Comparison of ENCODE assay signal across 11 cellular contexts in the genomic region with DNA sequence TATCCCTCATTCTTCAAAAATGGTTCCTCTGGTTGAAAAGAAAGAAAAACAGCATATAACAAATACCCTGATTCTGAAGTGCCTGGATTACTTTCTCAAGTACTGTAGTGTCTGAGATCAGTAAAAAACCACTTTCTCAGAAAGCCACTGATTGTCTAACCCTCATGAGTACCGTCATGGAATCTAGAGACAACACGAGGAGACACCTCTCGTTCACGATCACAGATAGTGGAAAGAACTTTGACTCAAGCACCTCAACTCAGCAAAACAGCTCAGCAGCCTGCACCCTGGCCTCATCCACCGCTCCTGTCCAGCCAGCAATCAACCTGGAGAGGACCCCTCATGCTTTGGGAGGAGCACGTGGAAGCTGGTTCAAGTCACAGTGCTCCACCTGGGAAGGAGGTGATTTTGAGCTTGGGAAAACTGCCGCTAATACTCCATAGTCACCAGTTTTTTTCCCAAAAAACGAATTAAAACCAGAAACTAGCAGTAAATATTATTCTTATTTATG. TPM values are rescaled to one million over a fixed set of nuclear protein-coding genes. Genes with fewer than 3 reads are reported as not detected.
DNase-seq lines count a peak whose midpoint lies in the region; ATAC-seq, FAIRE-seq and TF ChIP-seq lines count a peak whose summit lies in the region.
"Had no signal": no experiment of that assay in that cellular context is flagged by ENCODE, and none has a peak within 500 bp of the region (broad histone marks: within the 10 kb centered on the region; RNA-seq: fewer than 3 reads in every experiment).

No MANE protein-coding gene starts in this region.

- H3K4me2 ChIP-seq in GM23338 = no peak overlapping the region

- no peak for ATAC-seq in GM23338
- ATAC-seq: psoas muscle had no signal

- no peak overlapping the region for H3K4me3 Mint-ChIP-seq in GM23338
- H3K4me3 Mint-ChIP-seq in activated CD4-positive, alpha-beta memory T cell treated with anti-CD3 and anti-CD28 coated beads for 36 hours = peak overlapping the region; percentile 82
- peak overlapping the region; percentile 5 for H3K4me3 Mint-ChIP-seq in dendritic cell treated with granulocyte-macrophage colony-stimulating factor and Interleukin-4, amounts not matched to agents 40 ng/mL and 50 ng/mL, for 4 days
- no peak overlapping the region for H3K4me3 Mint-ChIP-seq in osteocyte (ENCODE audit: unreplicated experiment)

- DNase-seq in GM23338 (ENCODE audit: low spot score) (no peak), osteocyte (ENCODE audit: extremely low spot score, unreplicated experiment) (no peak), RCC 7860 (ENCODE audit: low spot score) (no peak), dermis blood vessel endothelial cell (no peak), hypothalamus (lab: John Stamatoyannopoulos, UW) (no peak)
- DNase-seq in activated CD4-positive, alpha-beta memory T cell treated with anti-CD3 and anti-CD28 coated beads for 36 hours = peak; percentile 76
- DNase-seq in stimulated activated CD8-positive, alpha-beta memory T cell treated with anti-CD3 and anti-CD28 coated beads, Interleukin-12 subunit alpha, Interleukin-12 subunit beta, amount 100 ng/mL, for 24 hours (ENCODE audit: extremely low read depth) = peak; percentile 35
- DNase-seq: NCI-H1694, psoas muscle had no signal

- no peaks in the 10 kb centered on the region for H3K27me3 ChIP-seq in GM23338 (ENCODE audit: insufficient read depth)
- H3K27me3 ChIP-seq: cardiac muscle cell had no signal

- no peaks in the 10 kb centered on the region for H3F3A ChIP-seq in GM23338 (replicated peaks; ENCODE audit: low read depth)

- H3K9me2 ChIP-seq in GM23338 (ENCODE audit: insufficient read depth) = no peaks in the 10 kb centered on the region

- POLR2A ChIA-PET in activated CD4-positive, alpha-beta memory T cell treated with anti-CD3 and anti-CD28 coated beads for 36 hours (lab: Charles Lee) = interaction anchor here (0.6 to 1.7 kb wide), 8 partner anchors 9 to 96 kb away, joined by 3 to 7 read pairs (median 4); no protein-coding TSS in a partner anchor

- H3K9me3 Mint-ChIP-seq in GM23338 (no peaks in the 10 kb centered on the region), osteocyte (ENCODE audit: unreplicated experiment) (no peaks in the 10 kb centered on the region)
- H3K9me3 Mint-ChIP-seq in activated CD4-positive, alpha-beta memory T cell treated with anti-CD3 and anti-CD28 coated beads for 36 hours = no peaks in the 10 kb centered on the region
- no peaks in the 10 kb centered on the region for H3K9me3 Mint-ChIP-seq in dendritic cell treated with granulocyte-macrophage colony-stimulating factor and Interleukin-4, amounts not matched to agents 40 ng/mL and 50 ng/mL, for 4 days

- no peak overlapping the region for H3K27ac ChIP-seq in GM23338 (ENCODE audit: low read depth)
- H3K27ac ChIP-seq: cardiac muscle cell, psoas muscle had no signal

- intact Hi-C loops in activated CD4-positive, alpha-beta memory T cell treated with anti-CD3 and anti-CD28 coated beads for 36 hours (cut with micrococcal nuclease) = loop anchor here (2.0 to 10.0 kb wide), 7 partner anchors 18 to 1562 kb away; partner anchors contain the start of gene CD164
- intact Hi-C loops in dendritic cell treated with granulocyte-macrophage colony-stimulating factor and Interleukin-4, amounts not matched to agents 40 ng/mL and 50 ng/mL, for 4 days (cut with micrococcal nuclease) = no loop called here

- H3K79me2 ChIP-seq in GM23338 (replicated peaks; ENCODE audit: insufficient read depth) = no peaks in the 10 kb centered on the region

- H3K36me3 ChIP-seq in GM23338 (ENCODE audit: insufficient read depth) = no peaks in the 10 kb centered on the region
- H3K36me3 ChIP-seq: cardiac muscle cell had no signal

- CTCF ChIA-PET in activated CD4-positive, alpha-beta memory T cell treated with anti-CD3 and anti-CD28 coated beads for 36 hours (lab: Charles Lee) = interaction anchor here (0.6 to 4.4 kb wide), 9 partner anchors 16 to 1302 kb away, joined by 3 to 55 read pairs (median 5); no protein-coding TSS in a partner anchor

- H3K27ac Mint-ChIP-seq in GM23338 (no peak overlapping the region), osteocyte (ENCODE audit: unreplicated experiment) (no peak overlapping the region)
- peak overlapping the region; percentile 95 for H3K27ac Mint-ChIP-seq in activated CD4-positive, alpha-beta memory T cell treated with anti-CD3 and anti-CD28 coated beads for 36 hours
- no peak overlapping the region for H3K27ac Mint-ChIP-seq in dendritic cell treated with granulocyte-macrophage colony-stimulating factor and Interleukin-4, amounts not matched to agents 40 ng/mL and 50 ng/mL, for 4 days

- peaks cover 19% of the 10 kb centered on the region for H3K4me1 Mint-ChIP-seq in GM23338
- H3K4me1 Mint-ChIP-seq in activated CD4-positive, alpha-beta memory T cell treated with anti-CD3 and anti-CD28 coated beads for 36 hours (ENCODE audit: low read depth) = peaks cover 64% of the 10 kb centered on the region
- peaks cover 20% of the 10 kb centered on the region for H3K4me1 Mint-ChIP-seq in dendritic cell treated with granulocyte-macrophage colony-stimulating factor and Interleukin-4, amounts not matched to agents 40 ng/mL and 50 ng/mL, for 4 days (ENCODE audit: low read depth)
- H3K4me1 Mint-ChIP-seq in osteocyte (ENCODE audit: unreplicated experiment) = peaks cover 45% of the 10 kb centered on the region

- H4K20me1 ChIP-seq in GM23338 (replicated peaks; ENCODE audit: insufficient read depth) = no peaks in the 10 kb centered on the region

- no peak for FAIRE-seq in RCC 7860 (lab: Jason Lieb, UNC)

- no peaks in the 10 kb centered on the region for H3K36me3 Mint-ChIP-seq in GM23338 (ENCODE audit: low read depth)
- no peaks in the 10 kb centered on the region for H3K36me3 Mint-ChIP-seq in activated CD4-positive, alpha-beta memory T cell treated with anti-CD3 and anti-CD28 coated beads for 36 hours
- no peaks in the 10 kb centered on the region for H3K36me3 Mint-ChIP-seq in dendritic cell treated with granulocyte-macrophage colony-stimulating factor and Interleukin-4, amounts not matched to agents 40 ng/mL and 50 ng/mL, for 4 days (ENCODE audit: low read depth)
- no peaks in the 10 kb centered on the region for H3K36me3 Mint-ChIP-seq in osteocyte (ENCODE audit: unreplicated experiment)

- no peak for TF ChIP-seq CTCF in GM23338 (conservative IDR thresholded peaks at IDR 0.05; ENCODE audit: low read depth in 2 of 2)
- TF ChIP-seq CTCF in osteocyte (IDR thresholded peaks at IDR 0.05) = no peak

- no peaks in the 10 kb centered on the region; the same call in 1 of the 2 replicates for H3K4me1 ChIP-seq in GM23338 (ENCODE audit: insufficient read depth)

- H3K27me3 Mint-ChIP-seq in GM23338 (ENCODE audit: insufficient read depth, low read depth, poor library complexity) (peaks cover 3% of the 10 kb centered on the region), osteocyte (ENCODE audit: unreplicated experiment) (peaks cover 12% of the 10 kb centered on the region)
- H3K27me3 Mint-ChIP-seq in activated CD4-positive, alpha-beta memory T cell treated with anti-CD3 and anti-CD28 coated beads for 36 hours = no peaks in the 10 kb centered on the region
- peaks cover 46% of the 10 kb centered on the region for H3K27me3 Mint-ChIP-seq in dendritic cell treated with granulocyte-macrophage colony-stimulating factor and Interleukin-4, amounts not matched to agents 40 ng/mL and 50 ng/mL, for 4 days

- 0 out of 2 replicates have a peak overlapping the region, but pooled peaks have one; percentile 20 for H2AFZ ChIP-seq in GM23338

- H3K4me3 ChIP-seq in GM23338 = no peak overlapping the region
- H3K4me3 ChIP-seq: cardiac muscle cell, psoas muscle had no signal

TF ChIP-seq in GM23338, 12 proteins besides CTCF, POLR2A, EP300 and RAD21:
- TF ChIP-seq STAT1 (IDR thresholded peaks at IDR 0.05; ENCODE audit: unreplicated experiment) (no peak), ETS1 (IDR thresholded peaks at IDR 0.05) (no peak), CREB1 (CRISPR knock-in tag; IDR thresholded peaks at IDR 0.05; ENCODE audit: low read depth) (no peak), ZNF331 (CRISPR knock-in tag; IDR thresholded peaks at IDR 0.05; ENCODE audit: low read depth) (no peak)

RNA-seq across cellular contexts. Expression of gene SCML4, which starts 1.0 kb away (rescaled TPM):
- not detected in 2 replicates for total RNA-seq in GM23338 (2014; rRNA removed; shearing (Covaris generic))
- not detected in 2 replicates for polyA plus RNA-seq in GM23338 (2016; fragmentation: Nextera tagmentation; extraction: Ambion mirVana)
- total RNA-seq in activated CD4-positive, alpha-beta memory T cell treated with anti-CD3 and anti-CD28 coated beads for 36 hours = 1 to 10 TPM; 3.8 to 4.3 TPM
- total RNA-seq in osteocyte (not detected in 2 replicates), dermis blood vessel endothelial cell (not detected in 2 replicates)
- total RNA-seq: cardiac muscle cell had no signal
- polyA plus RNA-seq: cardiac muscle cell had no signal

Comparison
In these comparisons a context has a peak if more than half of its experiments do, and no peak if none do; other contexts are left out.
1. DNase-seq: peak in activated CD4-positive, alpha-beta memory T cell treated with anti-CD3 and anti-CD28 coated beads for 36 hours (single experiment) and stimulated activated CD8-positive, alpha-beta memory T cell treated with anti-CD3 and anti-CD28 coated beads, Interleukin-12 subunit alpha, Interleukin-12 subunit beta, amount 100 ng/mL, for 24 hours (single experiment); none in GM23338 (single experiment), osteocyte (single experiment), RCC 7860 (single experiment), dermis blood vessel endothelial cell (single experiment) and hypothalamus (0 of 51).
2. H3K4me3 Mint-ChIP-seq: peak in activated CD4-positive, alpha-beta memory T cell treated with anti-CD3 and anti-CD28 coated beads for 36 hours (single experiment) and dendritic cell treated with granulocyte-macrophage colony-stimulating factor and Interleukin-4, amounts not matched to agents 40 ng/mL and 50 ng/mL, for 4 days (single experiment); none in GM23338 (single experiment) and osteocyte (single experiment).